Comparison of ENCODE assay signal across 30 cellular contexts in genomic region chr1:158089925-158090675, GRCh38.
DNase-seq lines count a peak whose midpoint lies in the region; ATAC-seq, FAIRE-seq and TF ChIP-seq lines count a peak whose summit lies in the region.
"Had no signal": no experiment of that assay in that cellular context is flagged by ENCODE, and none has a peak within 500 bp of the region (broad histone marks: within the 10 kb centered on the region; RNA-seq: fewer than 3 reads in every experiment).

No MANE protein-coding gene starts in this region.

- H4K5ac ChIP-seq in mesendoderm (ENCODE audit: low read length), result no peak overlapping the region

- dilution Hi-C loops in keratinocyte (cut with MboI; ENCODE audit: extremely low pct_ligation_motif_present, low sequenced_read_pairs), result no loop called here

- no peak overlapping the region for H2BK120ac ChIP-seq in neuronal stem cell (ENCODE audit: low read depth, low read length)
- H2BK120ac ChIP-seq in mesendoderm (ENCODE audit: low read depth, low read length), result no peak overlapping the region

- H3K9ac ChIP-seq in keratinocyte (ENCODE audit: control insufficient read depth, extremely low read depth, insufficient read depth, low read length) (no peak overlapping the region), neuronal stem cell (ENCODE audit: low read depth, low read length, poor library complexity) (no peak overlapping the region), mesendoderm (ENCODE audit: low read length) (no peak overlapping the region)

- peaks cover 20% of the 10 kb centered on the region; the same call in 1 of the 2 replicates for H3K36me3 ChIP-seq in GM23338 (ENCODE audit: insufficient read depth)
- H3K36me3 ChIP-seq in keratinocyte (ENCODE audit: control insufficient read depth in 2 of 2, extremely low read depth in 1 of 2, insufficient read depth in 2 of 2, low read length in 2 of 2), result peaks cover 58 to 59% of the 10 kb centered on the region in 2 experiments
- H3K36me3 ChIP-seq in neuronal stem cell (replicated peaks in 1 of 2; ENCODE audit: control insufficient read depth in 2 of 2, insufficient read depth in 2 of 2, low read length in 2 of 2), result peaks cover 76 to 94% of the 10 kb centered on the region in 2 donors
- H3K36me3 ChIP-seq in mesendoderm (ENCODE audit: control insufficient read depth, insufficient read depth, low read length), result peaks cover 13% of the 10 kb centered on the region

- TF ChIP-seq CTCF in GM23338 (conservative IDR thresholded peaks at IDR 0.05; ENCODE audit: low read depth in 2 of 2) (no peak), RWPE1 (conservative IDR thresholded peaks at IDR 0.05; ENCODE audit: low read depth) (no peak), keratinocyte (optimal IDR thresholded peaks at IDR 0.05 in 1 of 3, IDR thresholded peaks at IDR 0.05 in 1 of 3, conservative IDR thresholded peaks at IDR 0.05 in 1 of 3; ENCODE audit: extremely low read depth in 1 of 3, insufficient read depth in 2 of 3, low read length in 3 of 3) (no peak)

- WGBS in neuronal stem cell (ENCODE audit: extremely low coverage in 2 of 2, insufficient read length in 2 of 2, insufficient replicate concordance in 1 of 2), 2 donors, result no CpG with 5 or more reads among the region's 10 CpGs
- WGBS in mesendoderm (ENCODE audit: extremely low coverage, insufficient coverage, low lambda C conversion rate), result no CpG with 5 or more reads among the region's 10 CpGs

- DNase-seq in GM23338 (ENCODE audit: low spot score), result no peak
- no peak for DNase-seq in RWPE1 (ENCODE audit: low spot score)
- DNase-seq in keratinocyte (ENCODE audit: low read depth, low spot score), result no peak
- DNase-seq in neuronal stem cell (ENCODE audit: low spot score), result no peak
- no peak for DNase-seq in stimulated activated CD4-positive, alpha-beta T cell treated with anti-CD3 and anti-CD28 coated beads, Interleukin-1b, Interleukin-23, amount 100 ng/mL, for 48 hours
- no peak for DNase-seq in mesendoderm
- DNase-seq: C1 segment of cervical spinal cord; CD4-positive, alpha-beta memory T cell; COR-L47; DMS53; GOT3; HCEC 1CT; Karpas-422; MV-4-11; NCI-H1105; NCI-H1436 treated with DMSO at 0.1 percent for 48 hours; NCI-H187 treated with DMSO at 0.1 percent for 48 hours; NCI-H446; NCI-H526; NCI-H82; NK-92 treated with Interleukin-12 subunit alpha and Interleukin-12 subunit beta, amount 100 ng/mL, for 24 hours; PC-3; SJCRH30 had no signal

- no peak overlapping the region for H3K4me2 ChIP-seq in GM23338
- no peak overlapping the region for H3K4me2 ChIP-seq in keratinocyte (ENCODE audit: control insufficient read depth, extremely low read depth, insufficient read depth, low read depth, low read length)
- H3K4me2 ChIP-seq in neuronal stem cell (ENCODE audit: insufficient read depth, low read length, poor library complexity, severe bottlenecking), result no peak overlapping the region
- H3K4me2 ChIP-seq in mesendoderm (ENCODE audit: low read length), result no peak overlapping the region

- H2BK15ac ChIP-seq in neuronal stem cell (ENCODE audit: low read length), result no peak overlapping the region
- H2BK15ac ChIP-seq in mesendoderm (replicated peaks; ENCODE audit: low read depth), result no peak overlapping the region

- H3K4ac ChIP-seq in neuronal stem cell (ENCODE audit: low read length) (no peak overlapping the region), mesendoderm (ENCODE audit: low read depth, low read length) (no peak overlapping the region)

- 0 out of 2 replicates have a peak, but pooled peaks cover 2% of the 10 kb centered on the region for H3F3A ChIP-seq in GM23338 (replicated peaks; ENCODE audit: low read depth)

- H3K27me3 ChIP-seq in GM23338 (ENCODE audit: insufficient read depth) (no peaks in the 10 kb centered on the region), keratinocyte (ENCODE audit: control insufficient read depth, extremely low read depth, insufficient read depth, low read length) (no peaks in the 10 kb centered on the region), neuronal stem cell (ENCODE audit: control insufficient read depth in 3 of 3, insufficient read depth in 3 of 3, low read depth in 1 of 3, low read length in 3 of 3) (no peaks in the 10 kb centered on the region), mesendoderm (ENCODE audit: insufficient read depth, low read length, poor library complexity) (no peaks in the 10 kb centered on the region)
- H3K27me3 ChIP-seq: SJCRH30 had no signal

- no peaks in the 10 kb centered on the region for H3K79me2 ChIP-seq in GM23338 (replicated peaks; ENCODE audit: insufficient read depth)
- no peaks in the 10 kb centered on the region for H3K79me2 ChIP-seq in keratinocyte (ENCODE audit: control insufficient read depth, insufficient read depth, low read length)
- H3K79me2 ChIP-seq in mesendoderm (ENCODE audit: control insufficient read depth, insufficient read depth, low read length), result no peaks in the 10 kb centered on the region

- H3K9me1 ChIP-seq in keratinocyte (ENCODE audit: control insufficient read depth, extremely low read depth, insufficient read depth, low read length), result no peaks in the 10 kb centered on the region

- no peaks in the 10 kb centered on the region for H3K9me3 Mint-ChIP-seq in GM23338
- H3K9me3 Mint-ChIP-seq: CD4-positive, alpha-beta memory T cell had no signal

- H3K56ac ChIP-seq in mesendoderm (ENCODE audit: low read length), result no peak overlapping the region

- H4K91ac ChIP-seq in neuronal stem cell (ENCODE audit: low read depth, low read length, poor library complexity), result no peak overlapping the region

- peak; percentile 5 for FAIRE-seq in keratinocyte (lab: Jason Lieb, UNC)
- FAIRE-seq: A204.1, G401.6 had no signal

- H3K9me3 ChIP-seq in keratinocyte (ENCODE audit: control insufficient read depth, low read depth, low read length) (no peaks in the 10 kb centered on the region), neuronal stem cell (replicated peaks in 1 of 2; ENCODE audit: control insufficient read depth in 2 of 2, insufficient read depth in 1 of 2, low read depth in 1 of 2, low read length in 2 of 2) (no peaks in the 10 kb centered on the region)
- H3K9me3 ChIP-seq: SJCRH30 had no signal

- H4K20me1 ChIP-seq in GM23338 (replicated peaks; ENCODE audit: insufficient read depth) (no peaks in the 10 kb centered on the region), keratinocyte (ENCODE audit: control insufficient read depth, extremely low read depth, insufficient read depth, low read length) (no peaks in the 10 kb centered on the region)

- H3K4me1 ChIP-seq in GM23338 (ENCODE audit: insufficient read depth) (no peaks in the 10 kb centered on the region), keratinocyte (ENCODE audit: control insufficient read depth, extremely low read depth, insufficient read depth, low read length) (no peaks in the 10 kb centered on the region), neuronal stem cell (ENCODE audit: control insufficient read depth in 2 of 2, insufficient read depth in 1 of 2, low read depth in 1 of 2, low read length in 2 of 2) (peaks cover 0 to 3% of the 10 kb centered on the region in 2 donors), mesendoderm (ENCODE audit: control insufficient read depth, low read depth, low read length) (no peaks in the 10 kb centered on the region)
- H3K4me1 ChIP-seq: SJCRH30 had no signal

- ATAC-seq in GM23338 (no peak), GM18858 (IDR thresholded peaks at IDR 0.05; ENCODE audit: unreplicated experiment) (no peak), HG03039 (IDR thresholded peaks at IDR 0.05; ENCODE audit: unreplicated experiment) (no peak)
- ATAC-seq: PC-3, Right ventricle myocardium inferior, SK-N-SH treated with all-trans-retinoic acid at 6 μM for 48 hours had no signal

- CTCF ChIA-PET in RWPE1 (lab: Yijun Ruan, JAX), result no interaction called here

- no peaks in the 10 kb centered on the region for H3K9me2 ChIP-seq in GM23338 (ENCODE audit: insufficient read depth)

- H3K27ac Mint-ChIP-seq in GM23338, result 0 out of 2 replicates have a peak overlapping the region, but pooled peaks have one; percentile 56
- H3K27ac Mint-ChIP-seq: CD4-positive, alpha-beta memory T cell had no signal

- H3K4me3 ChIP-seq in GM23338, result no peak overlapping the region
- H3K4me3 ChIP-seq in keratinocyte (ENCODE audit: control insufficient read depth in 2 of 3, extremely low read depth in 1 of 3, insufficient read depth in 2 of 3, low read depth in 1 of 3, low read length in 3 of 3), result no peak overlapping the region
- no peak overlapping the region for H3K4me3 ChIP-seq in neuronal stem cell (ENCODE audit: low read length in 2 of 2)
- H3K4me3 ChIP-seq in mesendoderm (ENCODE audit: low read length), result no peak overlapping the region
- H3K4me3 ChIP-seq: SJCRH30 had no signal

- H2AK5ac ChIP-seq in neuronal stem cell (ENCODE audit: low read depth, low read length) (no peak overlapping the region), mesendoderm (ENCODE audit: low read length) (no peak overlapping the region)

- H3K27ac ChIP-seq in GM23338 (ENCODE audit: low read depth) (no peak overlapping the region), RWPE1 (0 out of 2 replicates have a peak overlapping the region, but pooled peaks have one; percentile 16), keratinocyte (ENCODE audit: control insufficient read depth, insufficient read depth, low read length) (no peak overlapping the region), neuronal stem cell (replicated peaks; ENCODE audit: low read length) (no peak overlapping the region), mesendoderm (ENCODE audit: low read depth, low read length) (no peak overlapping the region)
- H3K27ac ChIP-seq: HL-60, SJCRH30 had no signal

- H3K4me3 Mint-ChIP-seq in GM23338, result no peak overlapping the region
- H3K4me3 Mint-ChIP-seq: CD4-positive, alpha-beta memory T cell had no signal

- H4K8ac ChIP-seq in neuronal stem cell (ENCODE audit: low read depth, low read length) (no peak overlapping the region), mesendoderm (ENCODE audit: low read depth, low read length) (no peak overlapping the region)

- peaks cover 19% of the 10 kb centered on the region for H3K27me3 Mint-ChIP-seq in GM23338 (ENCODE audit: insufficient read depth, low read depth, poor library complexity)

- peaks cover 77% of the 10 kb centered on the region for H3K36me3 Mint-ChIP-seq in GM23338 (ENCODE audit: low read depth)
- H3K36me3 Mint-ChIP-seq: CD4-positive, alpha-beta memory T cell had no signal

- no peak overlapping the region for H2BK12ac ChIP-seq in neuronal stem cell (ENCODE audit: low read length)

- H2BK5ac ChIP-seq in neuronal stem cell (ENCODE audit: low read length), result peak overlapping the region; percentile 60
- H2BK5ac ChIP-seq in mesendoderm (ENCODE audit: low read length), result no peak overlapping the region

- H3K14ac ChIP-seq in neuronal stem cell (ENCODE audit: low read length), result no peak overlapping the region

- H3K18ac ChIP-seq in neuronal stem cell (ENCODE audit: low read length), result no peak overlapping the region
- H3K18ac ChIP-seq in mesendoderm (ENCODE audit: low read length), result no peak overlapping the region

- H3K23ac ChIP-seq in neuronal stem cell (ENCODE audit: low read depth, low read length, poor library complexity), result no peak overlapping the region
- H3K23ac ChIP-seq in mesendoderm (ENCODE audit: low read length), result no peak overlapping the region

- peaks cover 7% of the 10 kb centered on the region for H3K4me1 Mint-ChIP-seq in GM23338
- H3K4me1 Mint-ChIP-seq: CD4-positive, alpha-beta memory T cell had no signal

- H2AFZ ChIP-seq in GM23338 (no peak overlapping the region), keratinocyte (ENCODE audit: control insufficient read depth, low read length) (no peak overlapping the region), neuronal stem cell (ENCODE audit: low read length) (no peak overlapping the region)

- H3K79me1 ChIP-seq in neuronal stem cell (ENCODE audit: low read depth, low read length) (peaks cover 4% of the 10 kb centered on the region), mesendoderm (ENCODE audit: low read length) (peaks cover 1% of the 10 kb centered on the region)

- POLR2A ChIA-PET in RWPE1 (lab: Yijun Ruan, JAX; ENCODE audit: low non-redundant PET), result no interaction called here
